Comparison of ENCODE assay signal across 11 cellular contexts in the genomic region with DNA sequence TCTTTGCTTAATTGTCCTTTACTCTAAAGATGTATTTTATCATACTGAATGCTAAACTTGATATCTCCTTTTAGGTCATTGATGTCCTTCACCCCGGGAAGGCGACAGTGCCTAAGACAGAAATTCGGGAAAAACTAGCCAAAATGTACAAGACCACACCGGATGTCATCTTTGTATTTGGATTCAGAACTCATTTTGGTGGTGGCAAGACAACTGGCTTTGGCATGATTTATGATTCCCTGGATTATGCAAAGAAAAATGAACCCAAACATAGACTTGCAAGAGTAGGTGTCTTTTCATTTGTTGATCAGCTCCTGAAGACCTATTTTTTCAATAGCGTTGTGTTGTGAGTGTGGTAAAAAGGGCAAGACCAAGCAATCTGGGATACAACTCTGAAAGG. TPM values are rescaled to one million over a fixed set of nuclear protein-coding genes. Genes with fewer than 3 reads are reported as not detected.
DNase-seq lines count a peak whose midpoint lies in the region; ATAC-seq, FAIRE-seq and TF ChIP-seq lines count a peak whose summit lies in the region.
"Had no signal": no experiment of that assay in that cellular context is flagged by ENCODE, and none has a peak within 500 bp of the region (broad histone marks: within the 10 kb centered on the region; RNA-seq: fewer than 3 reads in every experiment).

No MANE protein-coding gene starts in this region.

- 24% methylated on average over 5 of the region's 5 CpGs for WGBS in K562 (ENCODE audit: insufficient coverage, low coverage, missing lambda C conversion rate)

- no peak for TF ChIP-seq EP300 in K562 (IDR thresholded peaks at IDR 0.05; ENCODE audit: low read length)

- CTCF ChIA-PET in CD4-positive, alpha-beta memory T cell (lab: Charles Lee; ENCODE audit: partially characterized antibody), result interaction anchor here (3.3 kb wide), 1 partner anchor 12 kb away, joined by 49 read pairs; no protein-coding TSS in a partner anchor
- CTCF ChIA-PET in K562 (lab: Yijun Ruan, JAX; ENCODE audit: low intra/inter-chr PET ratio), result no interaction called here
- CTCF ChIA-PET in naive thymus-derived CD4-positive, alpha-beta T cell (lab: Charles Lee), result no interaction called here

- peaks cover 39 to 67% (median 53%) of the 10 kb centered on the region in 4 donors for H3K4me1 Mint-ChIP-seq in CD4-positive, alpha-beta memory T cell
- peaks cover 19 to 62% (median 55%) of the 10 kb centered on the region in 7 donors for H3K4me1 Mint-ChIP-seq in naive thymus-derived CD4-positive, alpha-beta T cell

- in situ Hi-C loops in K562 (cut with MboI), result loop anchor here (25.0 kb wide), 1 partner anchor 1152 kb away; no protein-coding TSS in a partner anchor

- intact Hi-C loops in CD4-positive, alpha-beta memory T cell (cut with micrococcal nuclease), result loop anchor here (10.0 kb wide), 2 partner anchors 1289 to 1409 kb away; a partner anchor contains a TSS
- intact Hi-C loops in K562 (cut with micrococcal nuclease), result no loop called here
- intact Hi-C loops in naive thymus-derived CD4-positive, alpha-beta T cell (cut with micrococcal nuclease), result no loop called here
- intact Hi-C loops in posterior cingulate gyrus (cut with DNase I), result no loop called here

- no peaks in the 10 kb centered on the region for H3K9me3 ChIP-seq in CD4-positive, alpha-beta memory T cell (ENCODE audit: control insufficient read depth in 1 of 2, low read length in 2 of 2)
- 0 out of 2 replicates have a peak, but pooled peaks cover 4% of the 10 kb centered on the region for H3K9me3 ChIP-seq in K562 (replicated peaks; ENCODE audit: control insufficient read depth, insufficient read depth, low read depth, low read length)
- no peaks in the 10 kb centered on the region for H3K9me3 ChIP-seq in naive thymus-derived CD4-positive, alpha-beta T cell (ENCODE audit: control insufficient read depth in 2 of 3, low read length in 3 of 3)

- ATAC-seq in K562 (no peak), HG03378 (IDR thresholded peaks at IDR 0.05; ENCODE audit: unreplicated experiment) (no peak)
- ATAC-seq in naive thymus-derived CD4-positive, alpha-beta T cell, result no peak
- ATAC-seq: left lobe of liver had no signal

- peak overlapping the region; percentile 82 for H3K4me2 ChIP-seq in KMS-11
- H3K4me2 ChIP-seq in K562 (ENCODE audit: insufficient read depth, low read length), result peak overlapping the region; percentile 97

- no peaks in the 10 kb centered on the region for H3K9me3 Mint-ChIP-seq in CD4-positive, alpha-beta memory T cell
- no peaks in the 10 kb centered on the region for H3K9me3 Mint-ChIP-seq in naive thymus-derived CD4-positive, alpha-beta T cell

- H2AFZ ChIP-seq in KMS-11 (ENCODE audit: low read depth) (no peak overlapping the region), K562 (ENCODE audit: low read depth, low read length) (no peak overlapping the region)

- peak overlapping the region in 7 of 8 donors; percentile 62 to 97 (median 94) for H3K4me3 Mint-ChIP-seq in CD4-positive, alpha-beta memory T cell
- H3K4me3 Mint-ChIP-seq in naive thymus-derived CD4-positive, alpha-beta T cell, result peak overlapping the region; percentile 16 to 95 (median 92)

- peak overlapping the region; percentile 61 to 96 (median 88) for H3K27ac Mint-ChIP-seq in CD4-positive, alpha-beta memory T cell
- peak overlapping the region; percentile 39 to 96 (median 88) for H3K27ac Mint-ChIP-seq in naive thymus-derived CD4-positive, alpha-beta T cell

- H4K20me1 ChIP-seq in KMS-11 (ENCODE audit: insufficient read depth), result peaks cover 53% of the 10 kb centered on the region
- peaks cover 54% of the 10 kb centered on the region for H4K20me1 ChIP-seq in K562 (replicated peaks; ENCODE audit: control insufficient read depth, insufficient read depth, low read length)

- no peak for TF ChIP-seq POLR2A in K562 (conservative IDR thresholded peaks at IDR 0.05)

- no peak for TF ChIP-seq CTCF in KMS-11 (conservative IDR thresholded peaks at IDR 0.05; ENCODE audit: low read depth, low read length)
- TF ChIP-seq CTCF in K562 (IDR thresholded peaks at IDR 0.05 in 2 of 3, conservative IDR thresholded peaks at IDR 0.05 in 1 of 3; ENCODE audit: insufficient read depth in 2 of 3, low read depth in 1 of 3, low read length in 3 of 3), result no peak

- H3K27ac ChIP-seq in CD4-positive, alpha-beta memory T cell (ENCODE audit: low read depth, low read length), result peak overlapping the region; percentile 55
- peak overlapping the region; percentile 17; the same call in 1 of the 2 replicates for H3K27ac ChIP-seq in KMS-11
- peak overlapping the region; percentile 82 for H3K27ac ChIP-seq in K562 (ENCODE audit: extremely low read depth, low read depth, low read length)
- peak overlapping the region; percentile 44 for H3K27ac ChIP-seq in naive thymus-derived CD4-positive, alpha-beta T cell (ENCODE audit: low read depth, low read length)

- FAIRE-seq in K562 (lab: Jason Lieb, UNC), result no peak

- peak overlapping the region; percentile 89; the same call in 1 of the 2 replicates for H3K9ac ChIP-seq in KMS-11
- peak overlapping the region in 1 of 2 experiments; percentile 95; a peak in 3 of 4 replicates for H3K9ac ChIP-seq in K562 (ENCODE audit: insufficient read depth in 1 of 2, low read depth in 2 of 2, low read length in 2 of 2)

- H3K9me1 ChIP-seq in K562 (ENCODE audit: control insufficient read depth, insufficient read depth, low read length), result peaks cover 7% of the 10 kb centered on the region

- H3K36me3 ChIP-seq in CD4-positive, alpha-beta memory T cell (ENCODE audit: insufficient read depth, low read length), result peaks cover 51% of the 10 kb centered on the region
- H3K36me3 ChIP-seq in KMS-11 (ENCODE audit: insufficient read depth) (peaks cover 33% of the 10 kb centered on the region; the same call in 1 of the 2 replicates), K562 (ENCODE audit: control insufficient read depth, insufficient read depth, low read length) (peaks cover 63% of the 10 kb centered on the region)
- H3K36me3 ChIP-seq in naive thymus-derived CD4-positive, alpha-beta T cell (ENCODE audit: control insufficient read depth in 2 of 3, insufficient read depth in 3 of 3, low read length in 3 of 3), result peaks cover 32 to 51% (median 34%) of the 10 kb centered on the region in 3 experiments

- H3K27me3 ChIP-seq in CD4-positive, alpha-beta memory T cell (ENCODE audit: insufficient read depth, low read length), result no peaks in the 10 kb centered on the region
- H3K27me3 ChIP-seq in KMS-11 (ENCODE audit: insufficient read depth, low read depth), result 0 out of 2 replicates have a peak, but pooled peaks cover 3% of the 10 kb centered on the region
- no peaks in the 10 kb centered on the region for H3K27me3 ChIP-seq in K562 (ENCODE audit: control insufficient read depth in 2 of 2, insufficient read depth in 2 of 2, low read length in 2 of 2)
- no peaks in the 10 kb centered on the region for H3K27me3 ChIP-seq in naive thymus-derived CD4-positive, alpha-beta T cell (ENCODE audit: control insufficient read depth in 2 of 2, insufficient read depth in 2 of 2, low read length in 2 of 2)

- no peak for DNase-seq in CD4-positive, alpha-beta memory T cell
- DNase-seq in K562 (ENCODE audit: extremely low read depth in 1 of 4, low spot score in 3 of 4) (no peak), posterior cingulate gyrus (no peak), superior temporal gyrus (ENCODE audit: extremely low spot score) (no peak)
- DNase-seq in naive thymus-derived CD4-positive, alpha-beta T cell, result no peak
- DNase-seq in effector CD4-positive, alpha-beta T cell, result no peak
- DNase-seq: stimulated activated CD4-positive, alpha-beta T cell treated with anti-CD3 and anti-CD28 coated beads, Interleukin-4, amount 100 ng/mL, for 24 hours; WERI-Rb-1 had no signal

- POLR2A ChIA-PET in CD4-positive, alpha-beta memory T cell (lab: Charles Lee; ENCODE audit: partially characterized antibody), result no interaction called here
- POLR2A ChIA-PET in K562 (lab: Yijun Ruan, JAX), result interaction anchor here (0.6 to 2.7 kb wide), 7 partner anchors 11 to 1455 kb away, joined by 3 to 21 read pairs (median 3); no protein-coding TSS in a partner anchor
- POLR2A ChIA-PET in naive thymus-derived CD4-positive, alpha-beta T cell (lab: Charles Lee), result no interaction called here

- no TSS peak for BruUV-seq in K562 (replicated peaks; lab: Mats Ljungman, UMichigan)

- no peak for TF ChIP-seq RAD21 in K562 (CRISPR knock-in tag; conservative IDR thresholded peaks at IDR 0.05 in 1 of 2, IDR thresholded peaks at IDR 0.05 in 1 of 2)

- H3K27me3 Mint-ChIP-seq in CD4-positive, alpha-beta memory T cell, result no peaks in the 10 kb centered on the region
- no peaks in the 10 kb centered on the region for H3K27me3 Mint-ChIP-seq in naive thymus-derived CD4-positive, alpha-beta T cell

- peaks cover 38 to 55% of the 10 kb centered on the region in 2 donors for H3K36me3 Mint-ChIP-seq in CD4-positive, alpha-beta memory T cell
- H3K36me3 Mint-ChIP-seq in naive thymus-derived CD4-positive, alpha-beta T cell, result peaks cover 16 to 45% (median 22%) of the 10 kb centered on the region in 5 donors

- H3K79me2 ChIP-seq in KMS-11 (ENCODE audit: insufficient read depth, low read depth) (peaks cover 45% of the 10 kb centered on the region), K562 (ENCODE audit: control insufficient read depth, insufficient read depth, low read length) (peaks cover 69% of the 10 kb centered on the region)

- H3K4me3 ChIP-seq in CD4-positive, alpha-beta memory T cell (ENCODE audit: low read length in 2 of 2), result no peak overlapping the region
- H3K4me3 ChIP-seq in KMS-11 (IDR thresholded peaks at IDR 0.05; ENCODE audit: insufficient read depth, low read depth, low read length) (no peak overlapping the region), K562 (peak overlapping the region; percentile 72)
- H3K4me3 ChIP-seq in naive thymus-derived CD4-positive, alpha-beta T cell (ENCODE audit: low read length), result no peak overlapping the region

- peaks cover 55% of the 10 kb centered on the region for H3K4me1 ChIP-seq in CD4-positive, alpha-beta memory T cell (ENCODE audit: insufficient read depth, low read length)
- H3K4me1 ChIP-seq in KMS-11 (ENCODE audit: low read depth, poor library complexity, severe bottlenecking) (peaks cover 59% of the 10 kb centered on the region), K562 (replicated peaks in 1 of 2; ENCODE audit: control insufficient read depth in 2 of 2, insufficient read depth in 2 of 2, low read length in 2 of 2) (peaks cover 18 to 40% of the 10 kb centered on the region in 2 experiments)
- peaks cover 31 to 34% of the 10 kb centered on the region in 2 donors for H3K4me1 ChIP-seq in naive thymus-derived CD4-positive, alpha-beta T cell (ENCODE audit: control insufficient read depth in 2 of 2, insufficient read depth in 2 of 2, low read length in 2 of 2)

RNA-seq across cellular contexts. Expression of a gene that starts 1.8 kb away (rescaled TPM):
- 1,000 to 10,000 TPM; 1,748 to 1,885 TPM for total RNA-seq in CD4-positive, alpha-beta memory T cell
- 100 to 1,000 TPM; 778 to 921 TPM for polyA plus RNA-seq in CD4-positive, alpha-beta memory T cell
- total RNA-seq in K562 (2011; cell fraction: chromatin; rRNA removed; ENCODE audit: low replicate concordance), result 362 and 686 TPM in 2 replicates
- total RNA-seq in K562 (2011; cell fraction: nucleolus; rRNA removed), result 441 and 473 TPM in 2 replicates
- 774 and 1,438 TPM in 2 replicates for total RNA-seq in K562 (2011; cell fraction: nucleoplasm; rRNA removed)
- 2,880 and 3,475 TPM in 2 replicates for total RNA-seq in K562 (2014; rRNA removed)
- 5,944 and 6,754 TPM in 2 replicates for total RNA-seq in K562 (2014; rRNA removed; fragmentation: Illumina TruSeq; extraction: Trizol)
- total RNA-seq in K562 (2015; rRNA removed; fragmentation: Illumina TruSeq; extraction: Trizol), result 6,744 and 6,794 TPM in 2 replicates
- 2,044 and 2,299 TPM in 2 replicates for total RNA-seq in K562 (2021)
- 5,671 and 6,768 TPM in 2 replicates for polyA plus RNA-seq in K562 (2011; rRNA removed)
- 3,757 and 6,743 TPM in 2 replicates for polyA plus RNA-seq in K562 (2011; cell fraction: cytosol; rRNA removed)
- polyA plus RNA-seq in K562 (2011; cell fraction: nucleus; rRNA removed), result 766 and 1,619 TPM in 2 replicates
- polyA plus RNA-seq in K562 (2012), result 4,810 and 5,215 TPM in 2 replicates
- polyA plus RNA-seq in K562 (2014; fragmentation: Illumina TruSeq; extraction: Trizol), result 6,207 and 7,307 TPM in 2 replicates
- polyA plus RNA-seq in K562 (2014; fragmentation: Nextera tagmentation; extraction: Ambion mirVana), result 1,000 to 10,000 TPM; 1,947 to 2,307 TPM
- 5,755 and 6,708 TPM in 2 replicates for polyA plus RNA-seq in K562 (2014; rRNA removed)
- polyA minus RNA-seq in K562 (2011; rRNA and poly(A)+ RNA removed), result 2,288 and 2,688 TPM in 2 replicates
- 817 and 998 TPM in 2 replicates for polyA minus RNA-seq in K562 (2011; cell fraction: cytosol; rRNA and poly(A)+ RNA removed)
- polyA minus RNA-seq in K562 (2011; cell fraction: nucleus; rRNA and poly(A)+ RNA removed), result 229 and 608 TPM in 2 replicates
- total RNA-seq in naive thymus-derived CD4-positive, alpha-beta T cell, result 1,000 to 10,000 TPM; 1,177 to 2,466 (median 1,673) TPM
- 1,000 to 10,000 TPM; 1,173 to 1,441 TPM for polyA plus RNA-seq in naive thymus-derived CD4-positive, alpha-beta T cell

RNA-seq across cellular contexts. Expression of a gene that starts 6.1 kb away (rescaled TPM):
- total RNA-seq in CD4-positive, alpha-beta memory T cell, result 10 to 100 TPM; 16.9 to 17.6 TPM
- polyA plus RNA-seq in CD4-positive, alpha-beta memory T cell, result 1 to 10 TPM; 4.5 to 9.6 TPM
- total RNA-seq in K562 (2011; cell fraction: chromatin; rRNA removed; ENCODE audit: low replicate concordance), result 123 and 132 TPM in 2 replicates
- total RNA-seq in K562 (2011; cell fraction: nucleolus; rRNA removed), result 73.2 and 88.4 TPM in 2 replicates
- total RNA-seq in K562 (2011; cell fraction: nucleoplasm; rRNA removed), result 85.6 and 96.2 TPM in 2 replicates
- total RNA-seq in K562 (2014; rRNA removed) (32.5 and 32.8 TPM in 2 replicates), K562 (2014; rRNA removed; fragmentation: Illumina TruSeq; extraction: Trizol) (24.0 and 25.5 TPM in 2 replicates), K562 (2015; rRNA removed; fragmentation: Illumina TruSeq; extraction: Trizol) (24.8 and 26.7 TPM in 2 replicates), K562 (2021) (37.0 TPM in 2 replicates)
- polyA plus RNA-seq in K562 (2011; rRNA removed) (19.0 and 22.9 TPM in 2 replicates), K562 (2014; fragmentation: Illumina TruSeq; extraction: Trizol) (28.4 and 33.1 TPM in 2 replicates), K562 (2014; fragmentation: Nextera tagmentation; extraction: Ambion mirVana) (10 to 100 TPM; 14.9 to 28.8 TPM), K562 (2014; rRNA removed) (20.2 and 21.2 TPM in 2 replicates)
- 14.9 and 16.1 TPM in 2 replicates for polyA plus RNA-seq in K562 (2011; cell fraction: cytosol; rRNA removed)
- 28.0 and 28.6 TPM in 2 replicates for polyA plus RNA-seq in K562 (2011; cell fraction: nucleus; rRNA removed)
- polyA plus RNA-seq in K562 (2012), result 15.5 and 16.9 TPM in 2 replicates
- polyA minus RNA-seq in K562 (2011; rRNA and poly(A)+ RNA removed), result 65.0 and 86.0 TPM in 2 replicates
- polyA minus RNA-seq in K562 (2011; cell fraction: cytosol; rRNA and poly(A)+ RNA removed), result 34.2 and 43.2 TPM in 2 replicates
- 46.7 and 67.6 TPM in 2 replicates for polyA minus RNA-seq in K562 (2011; cell fraction: nucleus; rRNA and poly(A)+ RNA removed)
- total RNA-seq in naive thymus-derived CD4-positive, alpha-beta T cell, result 10 to 100 TPM; 12.0 to 20.9 (median 19.0) TPM
- polyA plus RNA-seq in naive thymus-derived CD4-positive, alpha-beta T cell, result 10 to 100 TPM in 1 of 2 donors, 1 to 10 TPM in 1; 5.5 to 12.3 TPM

Comparison
In these comparisons a context has a peak if more than half of its experiments do, and no peak if none do; other contexts are left out.
1. H3K27ac ChIP-seq: peak in every context shown above with its lines; median percentile 82 in K562; 55 in CD4-positive, alpha-beta memory T cell; 44 in naive thymus-derived CD4-positive, alpha-beta T cell; 17 in KMS-11.